ENCODE assay signal across 1 cellular context in genomic region chr1:1415751-1416150, GRCh38.
TF ChIP-seq lines count a peak whose summit lies in the region.

No MANE protein-coding gene starts in this region.

TF ChIP-seq in K562, 482 proteins besides CTCF, POLR2A, EP300 and RAD21:
- TF ChIP-seq ARNT (IDR thresholded peaks at IDR 0.05) (no peak), CREB3L1 (IDR thresholded peaks at IDR 0.05; ENCODE audit: borderline replicate concordance, low read depth) (no peak), KAT8 (IDR thresholded peaks at IDR 0.05; ENCODE audit: low read depth) (no peak), HDGF (IDR thresholded peaks at IDR 0.05) (no peak), GATAD2A (IDR thresholded peaks at IDR 0.05) (no peak), KDM5B (IDR thresholded peaks at IDR 0.05; ENCODE audit: insufficient replicate concordance, low read depth, low read length) (no peak), SLC30A9 (CRISPR knock-in tag; IDR thresholded peaks at IDR 0.05) (no peak), ZFP1 (CRISPR knock-in tag; IDR thresholded peaks at IDR 0.05) (no peak), ZC3H8 (IDR thresholded peaks at IDR 0.05) (no peak), NR2F6 (CRISPR knock-in tag; IDR thresholded peaks at IDR 0.05) (no peak)
